In genomic region chr9:91362212-91362611, GRCh38 we compare ENCODE assay signal across 8 cellular contexts. TPM values are rescaled to one million over a fixed set of nuclear protein-coding genes. Genes with fewer than 3 reads are reported as not detected.
DNase-seq lines count a peak whose midpoint lies in the region; ATAC-seq and TF ChIP-seq lines count a peak whose summit lies in the region.

No MANE protein-coding gene starts in this region.

- peak overlapping the region; percentile 94; the same call in 1 of the 2 replicates for H3K9ac ChIP-seq in ES-I3 (ENCODE audit: low read depth, low read length)
- H3K9ac ChIP-seq in duodenal mucosa (ENCODE audit: low read depth in 1 of 2, low read length in 2 of 2) = peak overlapping the region; percentile 21 to 41
- no peak overlapping the region for H3K9ac ChIP-seq in parathyroid adenoma

- H2AFZ ChIP-seq in parathyroid adenoma = peak overlapping the region; percentile 86

- H3K27me3 ChIP-seq in MG63 = no peaks in the 10 kb centered on the region; the same call in 1 of the 2 replicates
- H3K27me3 ChIP-seq in duodenal mucosa (ENCODE audit: control insufficient read depth in 1 of 2, insufficient read depth in 2 of 2, low read length in 2 of 2) = no peaks in the 10 kb centered on the region
- H3K27me3 ChIP-seq in parathyroid adenoma (ENCODE audit: control insufficient read depth, insufficient read depth, low read length) = no peaks in the 10 kb centered on the region

- H3K27ac ChIP-seq in duodenal mucosa (ENCODE audit: low read depth, low read length) (no peak overlapping the region), parathyroid adenoma (peak overlapping the region; percentile 81)

- DNase-seq in MG63 (no peak), GOT3 (lab: John Stamatoyannopoulos, UW) (no peak), SIG-M5 treated with dmso at 0.1 percent for 504 hours (lab: John Stamatoyannopoulos, UW; ENCODE audit: unreplicated experiment) (no peak)

- H3K9me3 ChIP-seq in ES-I3 (ENCODE audit: control insufficient read depth, insufficient read depth, low read length) (no peaks in the 10 kb centered on the region), MG63 (no peaks in the 10 kb centered on the region), duodenal mucosa (ENCODE audit: control insufficient read depth in 1 of 2, low read length in 2 of 2) (no peaks in the 10 kb centered on the region), parathyroid adenoma (ENCODE audit: control insufficient read depth, low read length) (no peaks in the 10 kb centered on the region)

- peak overlapping the region; percentile 55 for H3K4me2 ChIP-seq in parathyroid adenoma (ENCODE audit: low read length)

- H3K4me1 ChIP-seq in ES-I3 (ENCODE audit: insufficient read depth, low read length) = peaks cover 7% of the 10 kb centered on the region
- H3K4me1 ChIP-seq in duodenal mucosa (ENCODE audit: control insufficient read depth in 1 of 2, insufficient read depth in 2 of 2, low read length in 2 of 2) = peaks cover 22 to 24% of the 10 kb centered on the region in 2 donors
- peaks cover 6% of the 10 kb centered on the region for H3K4me1 ChIP-seq in parathyroid adenoma

- H3K36me3 ChIP-seq in ES-I3 (ENCODE audit: insufficient read depth, low read length) = no peaks in the 10 kb centered on the region; the same call in 1 of the 2 replicates
- no peaks in the 10 kb centered on the region; the same call in 1 of the 2 replicates for H3K36me3 ChIP-seq in MG63
- H3K36me3 ChIP-seq in duodenal mucosa (ENCODE audit: control insufficient read depth in 1 of 2, insufficient read depth in 2 of 2, low read length in 2 of 2) = no peaks in the 10 kb centered on the region
- no peaks in the 10 kb centered on the region for H3K36me3 ChIP-seq in parathyroid adenoma (ENCODE audit: control insufficient read depth, insufficient read depth, low read length)

- peaks cover 6% of the 10 kb centered on the region for H3K79me2 ChIP-seq in parathyroid adenoma

- H3K4me3 ChIP-seq in MG63 (peak overlapping the region; percentile 94), duodenal mucosa (ENCODE audit: low read depth in 1 of 2, low read length in 2 of 2) (peak overlapping the region; percentile 77 to 93), parathyroid adenoma (ENCODE audit: low read depth, low read length) (peak overlapping the region; percentile 88)

- no peak for TF ChIP-seq CTCF in parathyroid adenoma (IDR thresholded peaks at IDR 0.05)

- no peak for ATAC-seq in GM19467 (IDR thresholded peaks at IDR 0.05; ENCODE audit: unreplicated experiment)
- ATAC-seq in HG03521 (IDR thresholded peaks at IDR 0.05; ENCODE audit: unreplicated experiment) = no peak

RNA-seq across cellular contexts. Expression of gene AUH, which starts 0.5 kb away (rescaled TPM):
- total RNA-seq in MG63 (2014; rRNA removed; shearing (Covaris generic); ENCODE audit: low replicate concordance) = 6.7 and 16.4 TPM in 2 replicates
